In the genomic region with DNA sequence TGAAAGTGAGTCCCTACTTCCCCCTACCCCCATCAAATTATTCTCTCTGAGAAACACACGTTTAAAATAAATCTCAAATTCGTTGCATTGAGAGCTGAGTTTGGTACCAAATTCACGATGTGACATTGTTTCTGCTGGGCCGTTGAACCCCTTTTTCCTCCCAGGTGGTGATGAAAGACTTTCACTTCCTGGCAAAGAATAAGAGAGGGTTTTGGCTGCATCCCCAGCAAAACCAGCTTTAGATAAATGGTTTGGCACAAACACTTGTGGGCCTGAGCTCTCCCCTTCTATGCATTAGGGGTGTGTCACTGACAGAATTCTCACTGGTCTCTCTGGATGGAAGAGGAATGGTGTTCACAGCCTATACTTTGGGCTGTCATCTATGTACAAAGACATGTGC, we compare ENCODE assay signal across 22 cellular contexts. TPM values are rescaled to one million over a fixed set of nuclear protein-coding genes. Genes with fewer than 3 reads are reported as not detected.
DNase-seq lines count a peak whose midpoint lies in the region; FAIRE-seq and TF ChIP-seq lines count a peak whose summit lies in the region.
"Had no signal": no experiment of that assay in that cellular context is flagged by ENCODE, and none has a peak within 500 bp of the region (broad histone marks: within the 10 kb centered on the region; RNA-seq: fewer than 3 reads in every experiment).

No MANE protein-coding gene starts in this region.

- intact Hi-C loops in OCI-LY7 (cut with micrococcal nuclease; ENCODE audit: unreplicated experiment): no loop called here
- intact Hi-C loops in esophagus squamous epithelium (cut with DNase I): no loop called here

- CTCF ChIA-PET in OCI-LY7 (lab: Charles Lee; ENCODE audit: unreplicated experiment): interaction anchor here (0.6 to 5.8 kb wide), 3 partner anchors 11 to 66 kb away, joined by 3 to 104 read pairs (median 4); no protein-coding TSS in a partner anchor

- TF ChIP-seq CTCF in OCI-LY7 (conservative IDR thresholded peaks at IDR 0.05; ENCODE audit: low read length) (no peak), esophagus squamous epithelium (IDR thresholded peaks at IDR 0.05) (no peak)

- no peaks in the 10 kb centered on the region for H3K9me3 ChIP-seq in OCI-LY7 (ENCODE audit: low read length)
- H3K9me3 ChIP-seq in thymus (ENCODE audit: control insufficient read depth): no peaks in the 10 kb centered on the region
- H3K9me3 ChIP-seq in esophagus squamous epithelium: no peaks in the 10 kb centered on the region
- H3K9me3 ChIP-seq: SJCRH30 had no signal

- FAIRE-seq in frontal cortex (lab: Jason Lieb, UNC): no peak

- H3K9me2 ChIP-seq in OCI-LY7 (ENCODE audit: insufficient read depth, low read length): no peaks in the 10 kb centered on the region

- BruUV-seq in OCI-LY7 (replicated peaks; lab: Mats Ljungman, UMichigan): no TSS peak

- peaks cover 99% of the 10 kb centered on the region for H3K4me1 ChIP-seq in OCI-LY7 (ENCODE audit: insufficient read depth, low read length, poor library complexity, severe bottlenecking)
- peaks cover 59% of the 10 kb centered on the region for H3K4me1 ChIP-seq in thymus (ENCODE audit: control insufficient read depth, insufficient read depth, low read length)
- peaks cover 0 to 12% (median 0%) of the 10 kb centered on the region in 3 donors for H3K4me1 ChIP-seq in esophagus squamous epithelium
- H3K4me1 ChIP-seq: SJCRH30 had no signal

- H3K9me3 Mint-ChIP-seq in activated T-cell treated with anti-CD3 and anti-CD28 coated beads, Interleukin-2, amount 50 U/mL, for 24 hours: no peaks in the 10 kb centered on the region
- no peaks in the 10 kb centered on the region for H3K9me3 Mint-ChIP-seq in IgD-negative memory B cell

- 3% methylated on average over 4 of the region's 4 CpGs for WGBS in thymus
- WGBS in esophagus squamous epithelium, 2 donors: 10 to 25% methylated on average over 4 of the region's 4 CpGs

- H3K36me3 Mint-ChIP-seq in activated T-cell treated with anti-CD3 and anti-CD28 coated beads, Interleukin-2, amount 50 U/mL, for 24 hours (ENCODE audit: low read depth): no peaks in the 10 kb centered on the region
- H3K36me3 Mint-ChIP-seq in IgD-negative memory B cell: peaks cover 3% of the 10 kb centered on the region

- H2AFZ ChIP-seq in OCI-LY7 (ENCODE audit: low read length): peak overlapping the region; percentile 86
- H2AFZ ChIP-seq: GM23248 had no signal

- peaks cover 9% of the 10 kb centered on the region; the same call in 1 of the 2 replicates for H3K79me2 ChIP-seq in OCI-LY7 (ENCODE audit: insufficient read depth, low read depth, low read length)

- H3K4me3 ChIP-seq in OCI-LY7 (ENCODE audit: low read depth, low read length, poor library complexity, severe bottlenecking) (peak overlapping the region; percentile 27), thymus (ENCODE audit: low read length) (peak overlapping the region; percentile 2), esophagus squamous epithelium (no peak overlapping the region)
- H3K4me3 ChIP-seq: GM23248, SJCRH30 had no signal

- TF ChIP-seq POLR2A in esophagus squamous epithelium (IDR thresholded peaks at IDR 0.05): no peak

- peaks cover 40% of the 10 kb centered on the region for H3K4me1 Mint-ChIP-seq in activated T-cell treated with anti-CD3 and anti-CD28 coated beads, Interleukin-2, amount 50 U/mL, for 24 hours (ENCODE audit: low read depth)
- peaks cover 23 to 45% (median 44%) of the 10 kb centered on the region in 3 donors for H3K4me1 Mint-ChIP-seq in IgD-negative memory B cell

- peak overlapping the region; percentile 63 for H3K4me2 ChIP-seq in OCI-LY7 (ENCODE audit: low read length)

- no peaks in the 10 kb centered on the region for H4K20me1 ChIP-seq in OCI-LY7 (ENCODE audit: insufficient read depth, low read length)

- H3K27ac ChIP-seq in OCI-LY7 (ENCODE audit: low read depth, low read length, poor library complexity, severe bottlenecking): peak overlapping the region; percentile 98
- peak overlapping the region; percentile 88 for H3K27ac ChIP-seq in thymus (ENCODE audit: low read depth)
- no peak overlapping the region for H3K27ac ChIP-seq in esophagus squamous epithelium
- H3K27ac ChIP-seq: GM23248, RWPE1, SJCRH30 had no signal

- H3K27me3 Mint-ChIP-seq in activated T-cell treated with anti-CD3 and anti-CD28 coated beads, Interleukin-2, amount 50 U/mL, for 24 hours: peaks cover 4% of the 10 kb centered on the region
- peaks cover 4% of the 10 kb centered on the region for H3K27me3 Mint-ChIP-seq in IgD-negative memory B cell

- peak overlapping the region; percentile 9 for H3K27ac Mint-ChIP-seq in activated T-cell treated with anti-CD3 and anti-CD28 coated beads, Interleukin-2, amount 50 U/mL, for 24 hours
- H3K27ac Mint-ChIP-seq in IgD-negative memory B cell: peak overlapping the region in 2 of 3 donors; percentile 3 to 80

- POLR2A ChIA-PET in OCI-LY7 (lab: Charles Lee): interaction anchor here (0.8 to 7.8 kb wide), 14 partner anchors 9 to 206 kb away, joined by 3 to 153 read pairs (median 5); partner anchors contain the start of genes BLNK and DNTT

- H3K4me3 Mint-ChIP-seq in activated T-cell treated with anti-CD3 and anti-CD28 coated beads, Interleukin-2, amount 50 U/mL, for 24 hours: no peak overlapping the region
- H3K4me3 Mint-ChIP-seq in IgD-negative memory B cell: peak overlapping the region in 1 of 4 donors; percentile 71

- H3K36me3 ChIP-seq in OCI-LY7 (ENCODE audit: insufficient read depth, low read length): no peaks in the 10 kb centered on the region
- H3K36me3 ChIP-seq in thymus (ENCODE audit: control insufficient read depth, insufficient read depth): no peaks in the 10 kb centered on the region
- no peaks in the 10 kb centered on the region for H3K36me3 ChIP-seq in esophagus squamous epithelium
- H3K36me3 ChIP-seq: SJCRH30 had no signal

- no peak for DNase-seq in activated T-cell treated with anti-CD3 and anti-CD28 coated beads, Interleukin-2, amount 50 U/mL, for 24 hours
- DNase-seq in activated T-cell treated with anti-CD3 and anti-CD28 coated beads for 4 hours (no peak), OCI-LY7 (ENCODE audit: low spot score) (peak; percentile 76), esophagus squamous epithelium (lab: John Stamatoyannopoulos, UW) (no peak), NCI-H187 (lab: John Stamatoyannopoulos, UW) (no peak), frontal cortex (ENCODE audit: low spot score in 2 of 2) (no peak)
- DNase-seq: C1 segment of cervical spinal cord, COR-L47, GM23248, HCEC 1CT, IMR-90, NCI-H1436 treated with DMSO at 0.1 percent for 48 hours, NCI-H2081, NCI-H748 treated with DMSO at 0.1 percent for 48 hours, OCI-M1, SJCRH30 had no signal

- H3K27me3 ChIP-seq in thymus (ENCODE audit: control insufficient read depth, insufficient read depth): no peaks in the 10 kb centered on the region
- H3K27me3 ChIP-seq in esophagus squamous epithelium: peaks cover 0 to 20% (median 0%) of the 10 kb centered on the region in 4 donors
- H3K27me3 ChIP-seq: SJCRH30 had no signal

RNA-seq across cellular contexts. Expression of gene DNTT, which starts 8.8 kb away (rescaled TPM):
- polyA plus RNA-seq in IgD-negative memory B cell (0.10 TPM), thymus (38.4 TPM)
- 0.16 TPM in 1 of 2 replicates, not detected in the other for total RNA-seq in OCI-LY7 (2014; rRNA removed; shearing (Covaris generic))
- total RNA-seq in OCI-LY7 (2022) (0.18 and 0.32 TPM in 2 replicates), esophagus squamous epithelium (not detected), frontal cortex (not detected)
- total RNA-seq: A172, GM23248, HT1080, IMR-90, NCI-H460, SJCRH30 had no signal
- polyA plus RNA-seq: GM23248, IMR-90 had no signal

RNA-seq across cellular contexts. Expression of gene BLNK, which starts 24.1 kb away (rescaled TPM):
- polyA plus RNA-seq in IgD-negative memory B cell (217 TPM), thymus (11.2 TPM)
- 78.0 and 113 TPM in 2 replicates for total RNA-seq in OCI-LY7 (2014; rRNA removed; shearing (Covaris generic))
- total RNA-seq in OCI-LY7 (2022) (182 and 201 TPM in 2 replicates), esophagus squamous epithelium (10 to 100 TPM; 28.2 to 50.5 (median 35.9) TPM), frontal cortex (0.41 TPM)
- total RNA-seq: A172, GM23248, HT1080, IMR-90, NCI-H460, SJCRH30 had no signal
- polyA plus RNA-seq: GM23248, IMR-90 had no signal

Comparison
In these comparisons a context has a peak if more than half of its experiments do, and no peak if none do; other contexts are left out.
1. H3K27ac ChIP-seq: peak in OCI-LY7 (single experiment) and thymus (single experiment); none in esophagus squamous epithelium (0 of 4).
2. H3K4me3 ChIP-seq: peak in OCI-LY7 (single experiment) and thymus (single experiment); none in esophagus squamous epithelium (0 of 4).
3. RNA of gene BLNK, which starts 24.1 kb away (total RNA-seq): 78.0 to 201 TPM in OCI-LY7 and 28.2 to 50.5 TPM in esophagus squamous epithelium; 0.41 TPM in frontal cortex (single experiment); every median in the first group is over 10 times any median in the second.